Comparison of ENCODE assay signal across 10 cellular contexts in genomic region chr3:197027896-197028710, GRCh38. TPM values are rescaled to one million over a fixed set of nuclear protein-coding genes. Genes with fewer than 3 reads are reported as not detected.
DNase-seq lines count a peak whose midpoint lies in the region; ATAC-seq, FAIRE-seq and TF ChIP-seq lines count a peak whose summit lies in the region.
"Had no signal": no experiment of that assay in that cellular context is flagged by ENCODE, and none has a peak within 500 bp of the region (broad histone marks: within the 10 kb centered on the region; RNA-seq: fewer than 3 reads in every experiment).

No MANE protein-coding gene starts in this region.

- peaks cover 6% of the 10 kb centered on the region for H3K4me1 Mint-ChIP-seq in nephron

- no peak for FAIRE-seq in GM12878 (lab: Jason Lieb, UNC)

- H3K9me3 ChIP-seq in DOHH2 (ENCODE audit: control insufficient read depth, insufficient read depth, low read length) = no peaks in the 10 kb centered on the region
- H3K9me3 ChIP-seq in GM12878 (replicated peaks; ENCODE audit: control insufficient read depth, insufficient read depth, low read length) = no peaks in the 10 kb centered on the region

- H3K27me3 ChIP-seq in DOHH2 (ENCODE audit: control insufficient read depth, low read length) = peaks cover 21% of the 10 kb centered on the region
- no peaks in the 10 kb centered on the region for H3K27me3 ChIP-seq in GM12878 (replicated peaks in 1 of 2; ENCODE audit: control insufficient read depth in 2 of 2, insufficient read depth in 2 of 2, low read length in 1 of 2)

- in situ Hi-C loops in GM12878 (cut with MboI) = no loop called here

- H4K20me1 ChIP-seq in DOHH2 (ENCODE audit: control insufficient read depth, insufficient read depth, low read depth, low read length) (no peaks in the 10 kb centered on the region; the same call in 1 of the 2 replicates), GM12878 (ENCODE audit: control insufficient read depth, insufficient read depth) (no peaks in the 10 kb centered on the region)

- H3K27me3 Mint-ChIP-seq in nephron (ENCODE audit: low read depth) = peaks cover 61% of the 10 kb centered on the region

- no peak for TF ChIP-seq POLR2A in GM12878 (IDR thresholded peaks at IDR 0.05; ENCODE audit: low read depth, low read length)

- H3K27ac ChIP-seq in DOHH2 (ENCODE audit: low read depth, low read length) = no peak overlapping the region
- H3K27ac ChIP-seq in GM12878 (ENCODE audit: control insufficient read depth, insufficient read depth) = peak overlapping the region; percentile 83

- H3K4me2 ChIP-seq in DOHH2 (ENCODE audit: low read length) = peak overlapping the region; percentile 93
- peak overlapping the region; percentile 72 for H3K4me2 ChIP-seq in GM12878 (ENCODE audit: control insufficient read depth, insufficient read depth)

- H3K36me3 Mint-ChIP-seq in nephron (ENCODE audit: low read depth) = no peaks in the 10 kb centered on the region

- no peak for DNase-seq in GM12878 (ENCODE audit: low read depth, low spot score)
- DNase-seq in NCI-H146 treated with DMSO at 0.1 percent for 48 hours (lab: John Stamatoyannopoulos, UW; ENCODE audit: unreplicated experiment) = no peak
- DNase-seq: activated CD8-positive, alpha-beta memory T cell treated with anti-CD3 and anti-CD28 coated beads, Interleukin-2, amount 50 U/mL, for 48 hours; NCI-H510A treated with DMSO at 0.1 percent for 48 hours had no signal

- peak overlapping the region; percentile 85 for H3K9ac ChIP-seq in GM12878 (ENCODE audit: control insufficient read depth, insufficient read depth, low read length)

- no peak overlapping the region for H3K27ac Mint-ChIP-seq in nephron

- CTCF ChIA-PET in GM12878 (lab: Yijun Ruan, JAX) = interaction anchor here (1.0 to 4.4 kb wide), 13 partner anchors 9 to 229 kb away, joined by 3 to 54 read pairs (median 4); partner anchors contain the start of gene PIGZ

- H2AFZ ChIP-seq in GM12878 (ENCODE audit: control insufficient read depth, low read depth, low read length) = peak overlapping the region; percentile 67

- no peaks in the 10 kb centered on the region for H3K9me3 Mint-ChIP-seq in nephron

- H3K79me2 ChIP-seq in DOHH2 (ENCODE audit: control insufficient read depth, low read length) (no peaks in the 10 kb centered on the region), GM12878 (ENCODE audit: control insufficient read depth, insufficient read depth, low read length) (peaks cover 19% of the 10 kb centered on the region)

- TF ChIP-seq EP300 in GM12878 (IDR thresholded peaks at IDR 0.05; ENCODE audit: borderline replicate concordance in 1 of 2, control insufficient read depth in 1 of 2, low read depth in 2 of 2, low read length in 2 of 2) = no peak

- RAD21 ChIA-PET in GM12878 (lab: Charles Lee; ENCODE audit: unreplicated experiment) = interaction anchor here (1.1 to 3.9 kb wide), 4 partner anchors 24 to 473 kb away, joined by 5 to 48 read pairs (median 7); no protein-coding TSS in a partner anchor

- SMC1A ChIA-PET in GM12878 (lab: Charles Lee; ENCODE audit: uncharacterized antibody, unreplicated experiment) = interaction anchor here (0.9 to 4.8 kb wide), 5 partner anchors 15 to 151 kb away, joined by 3 to 33 read pairs (median 6); no protein-coding TSS in a partner anchor

- POLR2A ChIA-PET in GM12878 (lab: Charles Lee) = interaction anchor here (1.1 to 1.4 kb wide), 3 partner anchors 17 to 26 kb away, joined by 3 to 11 read pairs (median 5); no protein-coding TSS in a partner anchor

- H3K36me3 ChIP-seq in DOHH2 (ENCODE audit: control insufficient read depth, low read length) (no peaks in the 10 kb centered on the region), GM12878 (ENCODE audit: control insufficient read depth in 2 of 2, insufficient read depth in 2 of 2, low read length in 1 of 2) (peaks cover 0 to 19% of the 10 kb centered on the region in 2 experiments; a peak in 3 of 4 replicates)

- H3K4me1 ChIP-seq in DOHH2 (ENCODE audit: control insufficient read depth, low read length) (peaks cover 40% of the 10 kb centered on the region), GM12878 (ENCODE audit: control insufficient read depth, insufficient read depth, low read length) (peaks cover 12% of the 10 kb centered on the region)

- TF ChIP-seq RAD21 in GM12878 (IDR thresholded peaks at IDR 0.05; ENCODE audit: insufficient read depth, low read depth, low read length) = no peak

- intact Hi-C loops in GM12878 (cut with micrococcal nuclease; ENCODE audit: unreplicated experiment) = loop anchor here (2.0 kb wide), 1 partner anchor 49 kb away; no protein-coding TSS in a partner anchor

- H3K4me3 Mint-ChIP-seq in nephron = peak overlapping the region; percentile 21 to 53 (median 52)

- ATAC-seq in HG03139 (IDR thresholded peaks at IDR 0.05; ENCODE audit: unreplicated experiment) = peak; percentile 16
- ATAC-seq in GM12878 = peak; percentile 25
- no peak for ATAC-seq in GM19324 (IDR thresholded peaks at IDR 0.05; ENCODE audit: low FRiP score, unreplicated experiment)
- ATAC-seq in HG03135 (IDR thresholded peaks at IDR 0.05; ENCODE audit: unreplicated experiment) = no peak
- no peak for ATAC-seq in HG03469 (IDR thresholded peaks at IDR 0.05; ENCODE audit: unreplicated experiment)

- TF ChIP-seq CTCF in DOHH2 (IDR thresholded peaks at IDR 0.05; ENCODE audit: low read depth, low read length, poor library complexity, severe bottlenecking) (no peak), GM12878 (IDR thresholded peaks at IDR 0.05 in 2 of 3, conservative IDR thresholded peaks at IDR 0.05 in 1 of 3; ENCODE audit: control insufficient read depth in 2 of 3, extremely low read depth in 1 of 3, insufficient read depth in 1 of 3, low read depth in 3 of 3, low read length in 3 of 3) (no peak), nephron (IDR thresholded peaks at IDR 0.05; ENCODE audit: unreplicated experiment in 3 of 3) (no peak)

- H3K4me3 ChIP-seq in DOHH2 (ENCODE audit: low read length) = peak overlapping the region; percentile 82
- peak overlapping the region; percentile 93 for H3K4me3 ChIP-seq in GM12878

- WGBS in GM12878 (ENCODE audit: insufficient coverage, insufficient replicate concordance, low lambda C conversion rate, missing lambda C conversion rate) = 80% methylated on average over 20 of the region's 21 CpGs

- H3K9me2 ChIP-seq in DOHH2 (replicated peaks; ENCODE audit: control insufficient read depth, low read length) = no peaks in the 10 kb centered on the region

- H3F3A ChIP-seq in DOHH2 (ENCODE audit: control insufficient read depth, insufficient read depth) = peaks cover 4% of the 10 kb centered on the region; the same call in 1 of the 2 replicates

- no TSS peak for BruUV-seq in GM12878 (replicated peaks; lab: Mats Ljungman, UMichigan)

TF ChIP-seq in GM12878, 131 proteins besides CTCF, POLR2A, EP300 and RAD21:
- TF ChIP-seq GATAD2B (conservative IDR thresholded peaks at IDR 0.05; ENCODE audit: low read depth) (no peak), SPI1 (IDR thresholded peaks at IDR 0.05; ENCODE audit: borderline replicate concordance, insufficient read depth, low read depth, low read length) (peak; percentile 12; the same call in 1 of the 2 replicates), CHD2 (IDR thresholded peaks at IDR 0.05; ENCODE audit: borderline replicate concordance, low read depth, low read length) (no peak)

RNA-seq across cellular contexts. Expression of gene MELTF, which starts 1.5 kb away (rescaled TPM):
- total RNA-seq in GM12878 (2013; cell fraction: nucleolus; rRNA removed) = 140 and 164 TPM in 2 replicates
- 23.8 and 26.9 TPM in 2 replicates for total RNA-seq in GM12878 (2014; rRNA removed)
- total RNA-seq in GM12878 (2014; rRNA removed; fragmentation: Illumina TruSeq; extraction: Trizol) = 13.9 and 14.1 TPM in 2 replicates
- total RNA-seq in GM12878 (2021) = 44.3 and 49.1 TPM in 2 replicates
- polyA plus RNA-seq in GM12878 (2011; ENCODE audit: low read depth) = 23.1 TPM
- polyA plus RNA-seq in GM12878 (2011; rRNA removed) = 4.0 and 6.7 TPM in 2 replicates
- polyA plus RNA-seq in GM12878 (2011; cell fraction: cytosol; rRNA removed) = 6.0 and 9.0 TPM in 2 replicates
- polyA plus RNA-seq in GM12878 (2011; cell fraction: nucleus; rRNA removed) = 47.3 and 52.4 TPM in 2 replicates
- 17.8 and 24.6 TPM in 2 replicates for polyA plus RNA-seq in GM12878 (2012)
- 5.0 and 10.4 TPM in 2 replicates for polyA plus RNA-seq in GM12878 (2014; fragmentation: Illumina TruSeq; extraction: Trizol)
- polyA plus RNA-seq in GM12878 (2014; fragmentation: Nextera tagmentation; extraction: Ambion mirVana) = 1 to 10 TPM in 1 of 2 experiments, under 1 TPM in 1; 0.55 to 1.3 TPM
- 31.8 and 40.1 TPM in 2 replicates for polyA plus RNA-seq in GM12878 (2014; rRNA removed)
- polyA plus RNA-seq in GM12878 (2016; fragmentation: Nextera tagmentation; extraction: Ambion mirVana) = 10 to 100 TPM in 1 of 2 experiments, 1 to 10 TPM in 1; 9.4 to 11.8 TPM
- 7.5 and 12.0 TPM in 2 replicates for polyA minus RNA-seq in GM12878 (2011; rRNA and poly(A)+ RNA removed)
- 5.2 and 6.5 TPM in 2 replicates for polyA minus RNA-seq in GM12878 (2011; cell fraction: cytosol; rRNA and poly(A)+ RNA removed)
- 13.3 and 24.5 TPM in 2 replicates for polyA minus RNA-seq in GM12878 (2011; cell fraction: nucleus; rRNA and poly(A)+ RNA removed)

RNA-seq across cellular contexts. Expression of gene PIGZ, which starts 59.5 kb away (rescaled TPM):
- total RNA-seq in GM12878 (2013; cell fraction: nucleolus; rRNA removed) = 5.9 and 7.0 TPM in 2 replicates
- total RNA-seq in GM12878 (2014; rRNA removed) = 0.54 and 0.85 TPM in 2 replicates
- total RNA-seq in GM12878 (2014; rRNA removed; fragmentation: Illumina TruSeq; extraction: Trizol) = 0.31 and 0.69 TPM in 2 replicates
- total RNA-seq in GM12878 (2021) = 0.90 and 1.2 TPM in 2 replicates
- polyA plus RNA-seq in GM12878 (2011; ENCODE audit: low read depth) = 1.5 TPM
- polyA plus RNA-seq in GM12878 (2011; rRNA removed) = 0.29 and 0.42 TPM in 2 replicates
- 0.32 and 0.45 TPM in 2 replicates for polyA plus RNA-seq in GM12878 (2011; cell fraction: cytosol; rRNA removed)
- polyA plus RNA-seq in GM12878 (2011; cell fraction: nucleus; rRNA removed) = 0.69 and 1.4 TPM in 2 replicates
- polyA plus RNA-seq in GM12878 (2012) = 2.7 and 3.0 TPM in 2 replicates
- 0.44 and 0.88 TPM in 2 replicates for polyA plus RNA-seq in GM12878 (2014; fragmentation: Illumina TruSeq; extraction: Trizol)
- under 1 TPM; 0.06 to 0.42 TPM for polyA plus RNA-seq in GM12878 (2014; fragmentation: Nextera tagmentation; extraction: Ambion mirVana)
- polyA plus RNA-seq in GM12878 (2014; rRNA removed) = 1.1 TPM in 2 replicates
- under 1 TPM; 0.44 to 1.00 TPM for polyA plus RNA-seq in GM12878 (2016; fragmentation: Nextera tagmentation; extraction: Ambion mirVana)
- polyA minus RNA-seq in GM12878 (2011; rRNA and poly(A)+ RNA removed) = 0.10 and 0.29 TPM in 2 replicates
- polyA minus RNA-seq in GM12878 (2011; cell fraction: cytosol; rRNA and poly(A)+ RNA removed) = 0.42 TPM in 1 of 2 replicates, not detected in the other
- 0.12 and 0.19 TPM in 2 replicates for polyA minus RNA-seq in GM12878 (2011; cell fraction: nucleus; rRNA and poly(A)+ RNA removed)

Comparison
In these comparisons a context has a peak if more than half of its experiments do, and no peak if none do; other contexts are left out.
1. ATAC-seq: peak in HG03139 (single experiment) and GM12878 (single experiment); none in GM19324 (single experiment), HG03135 (single experiment) and HG03469 (single experiment).